In genomic region chr21:34548782-34549376, GRCh38 we compare ENCODE assay signal across 1 cellular context.
TF ChIP-seq lines count a peak whose summit lies in the region.

No MANE protein-coding gene starts in this region.

TF ChIP-seq in K562, 482 proteins besides CTCF, POLR2A, EP300 and RAD21 (continued from another document and continues in another):
- peak; percentile 85 for TF ChIP-seq MGA (IDR thresholded peaks at IDR 0.05)
- peak; percentile 77 for TF ChIP-seq MAFF (IDR thresholded peaks at IDR 0.05; ENCODE audit: low read length)
- TF ChIP-seq NR2C2 (CRISPR knock-in tag; IDR thresholded peaks at IDR 0.05) = no peak
- peak; percentile 34; the same call in 1 of the 2 replicates for TF ChIP-seq NR2C2 (tag; IDR thresholded peaks at IDR 0.05)
- peak; percentile 84 for TF ChIP-seq MAFK (IDR thresholded peaks at IDR 0.05; ENCODE audit: low read length)
- TF ChIP-seq ZNF583 (CRISPR knock-in tag; IDR thresholded peaks at IDR 0.05) = 0 out of 2 replicates have a peak, but pooled peaks have one; percentile 67
- peak; percentile 88 for TF ChIP-seq C11orf30 (IDR thresholded peaks at IDR 0.05; ENCODE audit: low read depth)
- TF ChIP-seq CREM (IDR thresholded peaks at IDR 0.05; ENCODE audit: low read depth) = 0 out of 2 replicates have a peak, but pooled peaks have one; percentile 7
- peak; percentile 95 for TF ChIP-seq L3MBTL2 (IDR thresholded peaks at IDR 0.05)
- TF ChIP-seq NRF1 (conservative IDR thresholded peaks at IDR 0.05 in 1 of 2, IDR thresholded peaks at IDR 0.05 in 1 of 2) = peak; percentile 33 to 39; a peak in 2 of 4 replicates
- TF ChIP-seq CREB3L1 (IDR thresholded peaks at IDR 0.05; ENCODE audit: borderline replicate concordance, low read depth) = no peak
- no peak for TF ChIP-seq SREBF2 (CRISPR knock-in tag; IDR thresholded peaks at IDR 0.05)
- TF ChIP-seq ZBTB9 (CRISPR knock-in tag; IDR thresholded peaks at IDR 0.05) = no peak
- TF ChIP-seq JUND (IDR thresholded peaks at IDR 0.05; ENCODE audit: borderline replicate concordance, low read depth, low read length) = peak; percentile 57; the same call in 1 of the 2 replicates
- no peak for TF ChIP-seq JUND (tag; IDR thresholded peaks at IDR 0.05; ENCODE audit: borderline replicate concordance, low read depth, low read length)
- TF ChIP-seq CTBP1 (IDR thresholded peaks at IDR 0.05; ENCODE audit: borderline replicate concordance) = peak; percentile 41; the same call in 1 of the 2 replicates
- TF ChIP-seq ZNF316 (IDR thresholded peaks at IDR 0.05) = peak; percentile 89
- peak; percentile 81 for TF ChIP-seq MAFG (tag; conservative IDR thresholded peaks at IDR 0.05)
- TF ChIP-seq LARP7 (IDR thresholded peaks at IDR 0.05) = no peak
- no peak for TF ChIP-seq XRCC4 (IDR thresholded peaks at IDR 0.05; ENCODE audit: extremely low read depth, insufficient read depth, insufficient read length)
- peak; percentile 38; the same call in 1 of the 2 replicates for TF ChIP-seq MAX (CRISPR knock-in tag; IDR thresholded peaks at IDR 0.05)
- TF ChIP-seq TCF7L2 (IDR thresholded peaks at IDR 0.05; ENCODE audit: low read depth, low read length) = no peak
- 0 out of 2 replicates have a peak, but pooled peaks have one; percentile 39 for TF ChIP-seq ARID3B (CRISPR knock-in tag; IDR thresholded peaks at IDR 0.05; ENCODE audit: borderline replicate concordance)
- TF ChIP-seq ZBTB49 (CRISPR knock-in tag; IDR thresholded peaks at IDR 0.05; ENCODE audit: borderline replicate concordance) = no peak
- TF ChIP-seq ZBTB33 (CRISPR knock-in tag; IDR thresholded peaks at IDR 0.05) = peak; percentile 41; the same call in 1 of the 2 replicates
- no peak for TF ChIP-seq KDM5B (IDR thresholded peaks at IDR 0.05; ENCODE audit: insufficient replicate concordance, low read depth, low read length)
- TF ChIP-seq MYC (IDR thresholded peaks at IDR 0.05; ENCODE audit: low read depth, low read length) = no peak
- no peak for TF ChIP-seq MYC (CRISPR knock-in tag; IDR thresholded peaks at IDR 0.05; ENCODE audit: borderline replicate concordance, low read depth)
- TF ChIP-seq DPF2 (IDR thresholded peaks at IDR 0.05) = no peak
- TF ChIP-seq ATF3 (IDR thresholded peaks at IDR 0.05) = peak; percentile 17; the same call in 1 of the 2 replicates
- TF ChIP-seq ATF3 (CRISPR knock-in tag; conservative IDR thresholded peaks at IDR 0.05) = no peak
- TF ChIP-seq USF2 (CRISPR knock-in tag; IDR thresholded peaks at IDR 0.05) = peak; percentile 67
- no peak for TF ChIP-seq IRF1 (CRISPR knock-in tag; IDR thresholded peaks at IDR 0.05; ENCODE audit: borderline replicate concordance)
- no peak for TF ChIP-seq ZFP1 (CRISPR knock-in tag; IDR thresholded peaks at IDR 0.05)
